In the genomic region with DNA sequence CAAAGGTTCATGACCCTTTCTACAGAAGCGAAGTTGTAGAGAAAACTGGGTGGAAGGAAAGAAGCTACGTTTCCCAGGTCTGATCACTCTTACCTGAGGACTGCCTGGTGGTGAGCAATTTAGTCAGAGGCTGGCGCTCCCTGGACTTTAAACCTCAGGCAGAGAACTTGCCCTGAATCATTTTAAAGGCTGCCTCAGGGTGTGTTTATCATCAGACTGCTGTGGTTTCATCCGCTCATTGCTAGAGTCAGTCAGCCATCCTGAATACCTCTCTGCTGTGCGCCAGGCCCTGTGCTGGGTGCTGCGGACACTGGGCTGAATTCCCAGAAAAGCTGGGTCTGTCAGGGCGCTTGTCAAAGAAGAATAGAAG, we compare ENCODE assay signal across 12 cellular contexts. TPM values are rescaled to one million over a fixed set of nuclear protein-coding genes. Genes with fewer than 3 reads are reported as not detected.
A peak's percentile ranks its signal among the peaks of the same experiment; 100 is the strongest.
DNase-seq lines count a peak whose midpoint lies in the region; ATAC-seq and TF ChIP-seq lines count a peak whose summit lies in the region.
"Had no signal": no experiment of that assay in that cellular context is flagged by ENCODE, and none has a peak within 500 bp of the region (broad histone marks: within the 10 kb centered on the region; RNA-seq: fewer than 3 reads in every experiment).

No MANE protein-coding gene starts in this region.

- 82% methylated on average over 7 of the region's 7 CpGs for WGBS in HUES64

- CTCF ChIA-PET in AG04450 (lab: Charles Lee) = interaction anchor here (0.7 to 8.6 kb wide), 8 partner anchors 12 to 47 kb away, joined by 3 to 151 read pairs (median 6); no protein-coding TSS in a partner anchor

- H3K27ac ChIP-seq in AG04450 (ENCODE audit: low read depth, low read length) (peak overlapping the region; percentile 39), HUES64 (ENCODE audit: low read depth, low read length) (no peak overlapping the region), colonic mucosa (peak overlapping the region; percentile 91)

- TF ChIP-seq CTCF in AG04450 (IDR thresholded peaks at IDR 0.05; ENCODE audit: low read depth, low read length) (no peak), colonic mucosa (IDR thresholded peaks at IDR 0.05) (no peak), mucosa of descending colon (IDR thresholded peaks at IDR 0.05) (no peak)

- intact Hi-C loops in colonic mucosa (cut with DNase I) = no loop called here
- intact Hi-C loops in mucosa of descending colon (cut with DNase I, micrococcal nuclease) = no loop called here

- POLR2A ChIA-PET in AG04450 (lab: Yijun Ruan, JAX) = interaction anchor here (1.0 kb wide), 1 partner anchor 49 kb away, joined by 3 read pairs; no protein-coding TSS in a partner anchor

- no peak for DNase-seq in AG04450 (ENCODE audit: low read depth, low spot score)
- DNase-seq in colonic mucosa = peak; percentile 77
- DNase-seq in mucosa of descending colon = peak; percentile 56 to 75 (median 64)
- no peak for DNase-seq in NCI-H748 (lab: John Stamatoyannopoulos, UW; ENCODE audit: unreplicated experiment)
- DNase-seq in DMS79 treated with DMSO at 0.1 percent for 48 hours (lab: John Stamatoyannopoulos, UW) = no peak
- DNase-seq: CD4-positive, alpha-beta memory T cell; effector memory CD8-positive, alpha-beta T cell; naive thymus-derived CD4-positive, alpha-beta T cell; NCI-H69 had no signal

- H3K4me3 ChIP-seq in AG04450 (ENCODE audit: low read depth, low read length) (no peak overlapping the region), HUES64 (ENCODE audit: low read length) (peak overlapping the region; percentile 79), colonic mucosa (peak overlapping the region; percentile 61), mucosa of descending colon (no peak overlapping the region)

- ATAC-seq in mucosa of descending colon (peak; percentile 65), GM21619 (IDR thresholded peaks at IDR 0.05; ENCODE audit: unreplicated experiment) (no peak), GM19023 (IDR thresholded peaks at IDR 0.05; ENCODE audit: unreplicated experiment) (no peak)
- ATAC-seq: effector memory CD8-positive, alpha-beta T cell; naive thymus-derived CD4-positive, alpha-beta T cell had no signal

- H3K27me3 ChIP-seq in AG04450 (ENCODE audit: control insufficient read depth, insufficient read depth, low read length) = peaks cover 3% of the 10 kb centered on the region
- peaks cover 6% of the 10 kb centered on the region; the same call in 1 of the 2 replicates for H3K27me3 ChIP-seq in HUES64 (ENCODE audit: insufficient read depth, low read length)
- no peaks in the 10 kb centered on the region for H3K27me3 ChIP-seq in colonic mucosa

- H3K9me3 ChIP-seq in AG04450 (ENCODE audit: control insufficient read depth, insufficient read depth, low read length) (peaks cover 4% of the 10 kb centered on the region), HUES64 (ENCODE audit: insufficient read depth, low read depth, low read length) (peaks cover 15% of the 10 kb centered on the region; the same call in 1 of the 2 replicates), colonic mucosa (no peaks in the 10 kb centered on the region), mucosa of descending colon (no peaks in the 10 kb centered on the region)

- H3K9ac ChIP-seq in HUES64 (ENCODE audit: low read depth, low read length) (no peak overlapping the region), colonic mucosa (ENCODE audit: low read depth in 2 of 2, low read length in 2 of 2) (peak overlapping the region in 1 of 2 donors; percentile 99)

- H3K36me3 ChIP-seq in HUES64 (ENCODE audit: insufficient read depth, low read length) (no peaks in the 10 kb centered on the region; the same call in 1 of the 2 replicates), colonic mucosa (no peaks in the 10 kb centered on the region), mucosa of descending colon (ENCODE audit: low read depth) (no peaks in the 10 kb centered on the region)

- peaks cover 15% of the 10 kb centered on the region for H3K4me1 ChIP-seq in HUES64 (ENCODE audit: insufficient read depth, low read length)
- peaks cover 5% of the 10 kb centered on the region for H3K4me1 ChIP-seq in colonic mucosa
- H3K4me1 ChIP-seq in mucosa of descending colon (ENCODE audit: low read depth) = peaks cover 20% of the 10 kb centered on the region

RNA-seq across cellular contexts. Expression of a gene that starts 2.7 kb away (rescaled TPM):
- 1.4 and 2.2 TPM in 2 replicates for polyA plus RNA-seq in AG04450 (2011; rRNA removed)
- polyA minus RNA-seq in AG04450 (2011; rRNA and poly(A)+ RNA removed) = 3.2 and 5.3 TPM in 2 replicates
- polyA plus RNA-seq in HUES64 (2013, experiment 1 of 2) = 18.4 TPM
- polyA plus RNA-seq in HUES64 (2013, experiment 2 of 2) = 24.1 TPM
- total RNA-seq in colonic mucosa (10 to 100 TPM; 54.7 to 59.7 TPM), mucosa of descending colon (10 to 100 TPM; 37.4 to 95.7 (median 53.8) TPM)

RNA-seq across cellular contexts. Expression of a gene that starts 32.0 kb away (rescaled TPM):
- polyA plus RNA-seq in AG04450 (2011; rRNA removed) = 20.6 and 23.1 TPM in 2 replicates
- 13.2 and 15.0 TPM in 2 replicates for polyA minus RNA-seq in AG04450 (2011; rRNA and poly(A)+ RNA removed)
- polyA plus RNA-seq in HUES64 (2013, experiment 1 of 2) = 12.8 TPM
- polyA plus RNA-seq in HUES64 (2013, experiment 2 of 2) = 15.3 TPM
- total RNA-seq in colonic mucosa = 10 to 100 TPM; 24.9 to 38.1 TPM
- total RNA-seq in mucosa of descending colon = 10 to 100 TPM; 33.6 to 36.0 (median 35.6) TPM

RNA-seq across cellular contexts. Expression of a gene that starts 38.1 kb away (rescaled TPM):
- polyA plus RNA-seq in AG04450 (2011; rRNA removed) = not detected in 2 replicates
- polyA minus RNA-seq in AG04450 (2011; rRNA and poly(A)+ RNA removed) = not detected in 2 replicates
- polyA plus RNA-seq in HUES64 (2013, experiment 1 of 2) = not detected
- polyA plus RNA-seq in HUES64 (2013, experiment 2 of 2) = not detected
- 10 to 100 TPM in 1 of 2 donors, 1 to 10 TPM in 1; 4.7 to 17.6 TPM for total RNA-seq in colonic mucosa
- 10 to 100 TPM in 2 of 3 donors, 1 to 10 TPM in 1; 8.7 to 30.8 (median 21.9) TPM for total RNA-seq in mucosa of descending colon

Comparison
In these comparisons a context has a peak if more than half of its experiments do, and no peak if none do; other contexts are left out.
1. DNase-seq: peak in colonic mucosa (single experiment) and mucosa of descending colon (3 of 3); none in AG04450 (single experiment), NCI-H748 (single experiment) and DMS79 treated with DMSO at 0.1 percent for 48 hours (single experiment).
2. H3K4me3 ChIP-seq: peak in HUES64 (single experiment) and colonic mucosa (single experiment); none in AG04450 (single experiment) and mucosa of descending colon (single experiment).